9 cellular contexts compared by ENCODE assay signal in the genomic region with DNA sequence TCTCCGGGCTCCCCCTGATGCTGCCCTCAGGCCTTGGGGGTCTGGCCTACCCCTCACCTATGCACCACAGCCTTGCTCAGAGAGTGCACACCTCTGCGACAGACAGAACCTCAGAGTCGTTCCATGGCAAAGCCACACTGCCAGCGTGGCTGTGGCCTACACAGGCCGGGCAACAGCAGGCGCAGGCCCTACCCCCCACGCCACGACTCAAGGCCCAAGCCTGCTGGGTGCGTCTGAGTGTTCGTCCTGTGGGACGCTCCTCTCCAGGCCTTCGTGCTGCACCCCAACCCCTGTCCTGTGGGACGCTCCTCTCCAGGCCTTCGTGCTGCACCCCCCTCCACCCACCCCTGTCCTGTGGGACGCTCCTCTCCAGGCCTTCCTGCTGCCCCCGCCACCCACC. TPM values are rescaled to one million over a fixed set of nuclear protein-coding genes. Genes with fewer than 3 reads are reported as not detected.
"Had no signal": no experiment of that assay in that cellular context is flagged by ENCODE, and none has a peak within 500 bp of the region (broad histone marks: within the 10 kb centered on the region; RNA-seq: fewer than 3 reads in every experiment).

No MANE protein-coding gene starts in this region.

- H3K4me1 Mint-ChIP-seq: GM23338 had no signal

- H3K27ac Mint-ChIP-seq: GM23338, H9 had no signal

- H3K9me3 Mint-ChIP-seq: GM23338, H9 had no signal

- H3K4me3 ChIP-seq: GM23338, K562 had no signal

- ATAC-seq: GM23338, HepG2, K562 had no signal

- DNase-seq: H9, HCEC 1CT, KG1 had no signal

- H3K4me2 ChIP-seq: GM23338 had no signal

- H3K27ac ChIP-seq: HL-60 had no signal

- H2AFZ ChIP-seq: GM23338 had no signal

- H3K4me3 Mint-ChIP-seq: GM23338, H9 had no signal

RNA-seq across cellular contexts. Expression of a gene that starts 54.2 kb away (rescaled TPM):
- total RNA-seq: H1, H9, HepG2, HT1080, K562 had no signal
- polyA plus RNA-seq: GM23338, H1, HepG2, K562 had no signal
